In the genomic region with DNA sequence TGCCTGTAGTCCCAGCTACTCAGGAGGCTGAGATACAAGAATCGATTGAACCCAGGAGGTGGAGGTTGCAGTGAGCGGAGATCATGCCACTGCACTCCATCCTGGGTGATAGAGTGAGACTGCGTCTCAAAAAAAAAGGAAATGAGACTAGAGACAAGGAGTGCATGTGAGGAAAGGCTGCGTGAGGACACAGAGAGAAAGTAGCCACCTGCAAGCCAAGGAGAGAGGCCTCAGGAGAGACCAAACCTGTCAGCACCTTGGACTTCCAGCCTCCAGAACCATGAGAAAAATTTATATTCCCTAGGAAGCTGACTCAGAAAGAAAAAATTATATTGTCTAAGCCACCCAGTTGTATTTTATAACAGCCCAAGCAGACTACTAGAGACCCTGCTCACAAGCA, we compare ENCODE assay signal across 20 cellular contexts. TPM values are rescaled to one million over a fixed set of nuclear protein-coding genes. Genes with fewer than 3 reads are reported as not detected.
DNase-seq lines count a peak whose midpoint lies in the region; ATAC-seq and TF ChIP-seq lines count a peak whose summit lies in the region.
"Had no signal": no experiment of that assay in that cellular context is flagged by ENCODE, and none has a peak within 500 bp of the region (broad histone marks: within the 10 kb centered on the region; RNA-seq: fewer than 3 reads in every experiment).

No MANE protein-coding gene starts in this region.

- TF ChIP-seq CTCF in DOHH2 (IDR thresholded peaks at IDR 0.05; ENCODE audit: low read depth, low read length, poor library complexity, severe bottlenecking) (no peak), RWPE2 (IDR thresholded peaks at IDR 0.05; ENCODE audit: poor library complexity, severe bottlenecking) (no peak)
- no peak for TF ChIP-seq CTCF in activated CD8-positive, alpha-beta T cell treated with anti-CD3 and anti-CD28 coated beads for 36 hours (IDR thresholded peaks at IDR 0.05)

- no peak overlapping the region for H3K4me3 Mint-ChIP-seq in naive B cell
- H3K4me3 Mint-ChIP-seq in activated CD8-positive, alpha-beta T cell treated with anti-CD3 and anti-CD28 coated beads for 36 hours, result no peak overlapping the region
- H3K4me3 Mint-ChIP-seq: B cell had no signal

- no peaks in the 10 kb centered on the region for H4K20me1 ChIP-seq in DOHH2 (ENCODE audit: control insufficient read depth, insufficient read depth, low read depth, low read length)

- peak overlapping the region; percentile 43 for H3K4me2 ChIP-seq in DOHH2 (ENCODE audit: low read length)
- H3K4me2 ChIP-seq: A549 had no signal

- H3K9me3 ChIP-seq in DOHH2 (ENCODE audit: control insufficient read depth, insufficient read depth, low read length) (no peaks in the 10 kb centered on the region), RWPE2 (ENCODE audit: severe bottlenecking) (no peaks in the 10 kb centered on the region)
- H3K9me3 ChIP-seq: A549, MG63, SJCRH30 had no signal

- H3F3A ChIP-seq in DOHH2 (ENCODE audit: control insufficient read depth, insufficient read depth), result peaks cover 20% of the 10 kb centered on the region

- H3K4me1 ChIP-seq in DOHH2 (ENCODE audit: control insufficient read depth, low read length) (peaks cover 73% of the 10 kb centered on the region), RWPE2 (ENCODE audit: insufficient read depth, poor library complexity, severe bottlenecking) (no peaks in the 10 kb centered on the region)
- H3K4me1 ChIP-seq: A549, SJCRH30 had no signal

- no peak overlapping the region for H3K27ac Mint-ChIP-seq in naive B cell
- H3K27ac Mint-ChIP-seq in activated CD8-positive, alpha-beta T cell treated with anti-CD3 and anti-CD28 coated beads for 36 hours, result no peak overlapping the region
- H3K27ac Mint-ChIP-seq: B cell had no signal

- POLR2A ChIA-PET in activated CD8-positive, alpha-beta T cell treated with anti-CD3 and anti-CD28 coated beads for 36 hours (lab: Charles Lee), result no interaction called here

- H3K27ac ChIP-seq in DOHH2 (ENCODE audit: low read depth, low read length) (peak overlapping the region; percentile 37), RWPE2 (ENCODE audit: poor library complexity, severe bottlenecking) (no peak overlapping the region)
- H3K27ac ChIP-seq: A549, HL-60, SJCRH30 had no signal

- H3K9me2 ChIP-seq in DOHH2 (replicated peaks; ENCODE audit: control insufficient read depth, low read length), result no peaks in the 10 kb centered on the region

- H3K4me1 Mint-ChIP-seq in naive B cell, result peaks cover 4 to 13% (median 6%) of the 10 kb centered on the region in 3 donors
- H3K4me1 Mint-ChIP-seq in activated CD8-positive, alpha-beta T cell treated with anti-CD3 and anti-CD28 coated beads for 36 hours (ENCODE audit: low read depth), result no peaks in the 10 kb centered on the region

- H3K79me2 ChIP-seq in DOHH2 (ENCODE audit: control insufficient read depth, low read length), result no peaks in the 10 kb centered on the region

- DNase-seq in MV-4-11 (lab: John Stamatoyannopoulos, UW) (peak; percentile 18), RWPE2 (ENCODE audit: low spot score) (no peak), naive B cell (peak; percentile 6), COR-L47 (lab: John Stamatoyannopoulos, UW) (no peak), activated gamma-delta T cell (lab: John Stamatoyannopoulos, UW) (no peak)
- DNase-seq in activated CD8-positive, alpha-beta T cell treated with anti-CD3 and anti-CD28 coated beads for 36 hours, result no peak
- DNase-seq: H7, MG63, NCI-H1694, NCI-H2081, NCI-H2171 treated with DMSO at 0.1 percent for 48 hours, NCI-H524 treated with DMSO at 0.1 percent for 48 hours, SJCRH30 had no signal

- intact Hi-C loops in activated CD8-positive, alpha-beta T cell treated with anti-CD3 and anti-CD28 coated beads for 36 hours (cut with micrococcal nuclease), result no loop called here

- H3K27me3 ChIP-seq in DOHH2 (ENCODE audit: control insufficient read depth, low read length) (no peaks in the 10 kb centered on the region), RWPE2 (ENCODE audit: insufficient read depth, poor library complexity, severe bottlenecking) (no peaks in the 10 kb centered on the region)
- H3K27me3 ChIP-seq: MG63, SJCRH30 had no signal

- ATAC-seq in RWPE2 (ENCODE audit: low read depth) (0 out of 3 replicates have a peak, but pooled peaks have one; percentile 17), naive B cell (ENCODE audit: low read depth in 2 of 2) (peak; percentile 57 to 75)
- ATAC-seq in activated CD8-positive, alpha-beta T cell treated with anti-CD3 and anti-CD28 coated beads for 36 hours, result no peak
- ATAC-seq: A549, HepG2, Panc1 had no signal

- H3K4me3 ChIP-seq in DOHH2 (ENCODE audit: low read length), result peak overlapping the region; percentile 11
- no peak overlapping the region for H3K4me3 ChIP-seq in RWPE2 (ENCODE audit: severe bottlenecking)
- H3K4me3 ChIP-seq: A549, K562, MG63, SJCRH30 had no signal

- no peaks in the 10 kb centered on the region for H3K9me3 Mint-ChIP-seq in naive B cell
- H3K9me3 Mint-ChIP-seq in activated CD8-positive, alpha-beta T cell treated with anti-CD3 and anti-CD28 coated beads for 36 hours, result no peaks in the 10 kb centered on the region

- H3K36me3 Mint-ChIP-seq in naive B cell, result no peaks in the 10 kb centered on the region
- H3K36me3 Mint-ChIP-seq in activated CD8-positive, alpha-beta T cell treated with anti-CD3 and anti-CD28 coated beads for 36 hours (ENCODE audit: low read depth), result no peaks in the 10 kb centered on the region

- CTCF ChIA-PET in activated CD8-positive, alpha-beta T cell treated with anti-CD3 and anti-CD28 coated beads for 36 hours (lab: Charles Lee), result no interaction called here

- peaks cover 0 to 5% (median 0%) of the 10 kb centered on the region in 3 donors for H3K27me3 Mint-ChIP-seq in naive B cell
- no peaks in the 10 kb centered on the region for H3K27me3 Mint-ChIP-seq in activated CD8-positive, alpha-beta T cell treated with anti-CD3 and anti-CD28 coated beads for 36 hours

- H3K36me3 ChIP-seq in DOHH2 (ENCODE audit: control insufficient read depth, low read length) (no peaks in the 10 kb centered on the region), RWPE2 (ENCODE audit: low read depth) (no peaks in the 10 kb centered on the region)
- H3K36me3 ChIP-seq: MG63, SJCRH30 had no signal

RNA-seq across cellular contexts. Expression of a gene that starts 7.4 kb away (rescaled TPM):
- under 1 TPM in 5 of 6 donors, not detected in 1; 0.54 to 0.76 (median 0.63) TPM for polyA plus RNA-seq in naive B cell (ENCODE audit: low read depth in 6 of 6)
- 1 to 10 TPM; 5.8 to 6.3 TPM for total RNA-seq in activated CD8-positive, alpha-beta T cell treated with anti-CD3 and anti-CD28 coated beads for 36 hours

Comparison
In these comparisons a context has a peak if more than half of its experiments do, and no peak if none do; other contexts are left out.
1. DNase-seq: peak in MV-4-11 (single experiment) and naive B cell (single experiment); none in RWPE2 (single experiment), COR-L47 (single experiment), activated gamma-delta T cell (single experiment) and activated CD8-positive, alpha-beta T cell treated with anti-CD3 and anti-CD28 coated beads for 36 hours (single experiment).